ENCODE assay signal across 8 cellular contexts in genomic region chr1:220747426-220748090, GRCh38. TPM values are rescaled to one million over a fixed set of nuclear protein-coding genes. Genes with fewer than 3 reads are reported as not detected.
DNase-seq lines count a peak whose midpoint lies in the region; ATAC-seq and TF ChIP-seq lines count a peak whose summit lies in the region.

No MANE protein-coding gene starts in this region.

- peak overlapping the region; percentile 73 for H3K4me3 ChIP-seq in brain microvascular endothelial cell (ENCODE audit: low read depth, low read length)
- H3K4me3 ChIP-seq in urinary bladder (ENCODE audit: low read depth, low read length): peak overlapping the region; percentile 76

- H3K27ac ChIP-seq in brain microvascular endothelial cell (no peak overlapping the region), urinary bladder (ENCODE audit: low read depth) (no peak overlapping the region)

- TF ChIP-seq CTCF in brain microvascular endothelial cell (IDR thresholded peaks at IDR 0.05; ENCODE audit: low read depth, low read length, missing control alignments): no peak

- peak overlapping the region; percentile 52 for H3K27ac Mint-ChIP-seq in memory B cell

- 16% methylated on average over 18 of the region's 18 CpGs for WGBS in urinary bladder

- no peaks in the 10 kb centered on the region for H3K4me1 ChIP-seq in urinary bladder (ENCODE audit: insufficient read depth)

- no peaks in the 10 kb centered on the region for H3K36me3 ChIP-seq in brain microvascular endothelial cell (replicated peaks)
- no peaks in the 10 kb centered on the region for H3K36me3 ChIP-seq in urinary bladder (ENCODE audit: insufficient read depth)

- peaks cover 8% of the 10 kb centered on the region for H3K27me3 Mint-ChIP-seq in memory B cell

- no peaks in the 10 kb centered on the region for H3K9me3 Mint-ChIP-seq in memory B cell

- intact Hi-C loops in Right ventricle myocardium inferior (cut with DNase I): loop anchor here (5.0 to 10.0 kb wide), 2 partner anchors 40 to 223 kb away; partner anchors contain the start of genes MARK1 and MTARC1
- intact Hi-C loops in cardiac septum (cut with DNase I): loop anchor here (2.0 kb wide), 1 partner anchor 15 kb away; no protein-coding TSS in a partner anchor

- ATAC-seq in Right ventricle myocardium inferior: peak; percentile 21
- ATAC-seq in memory B cell (ENCODE audit: low read depth): no peak
- no peak for ATAC-seq in GM21723 (IDR thresholded peaks at IDR 0.05; ENCODE audit: unreplicated experiment)

- DNase-seq in Right ventricle myocardium inferior (ENCODE audit: missing footprints) (no peak), cardiac septum (ENCODE audit: low spot score) (no peak), brain microvascular endothelial cell (no peak), memory B cell (ENCODE audit: low spot score in 2 of 2) (no peak), NCI-H128 (lab: John Stamatoyannopoulos, UW; ENCODE audit: unreplicated experiment) (no peak), GDM1 (lab: John Stamatoyannopoulos, UW) (no peak)

- H3K36me3 Mint-ChIP-seq in memory B cell: no peaks in the 10 kb centered on the region

- peak overlapping the region; percentile 82 for H3K4me3 Mint-ChIP-seq in memory B cell

- H3K4me1 Mint-ChIP-seq in memory B cell: peaks cover 12% of the 10 kb centered on the region

- in situ Hi-C loops in brain microvascular endothelial cell (cut with HindIII; ENCODE audit: low pct_ligation_motif_present, low sequenced_read_pairs): no loop called here

- no peaks in the 10 kb centered on the region for H3K27me3 ChIP-seq in brain microvascular endothelial cell (replicated peaks)

RNA-seq across cellular contexts. Expression of gene MTARC2, which starts 0.6 kb away (rescaled TPM):
- total RNA-seq in Right ventricle myocardium inferior (27.4 TPM), cardiac septum (22.1 TPM), urinary bladder (31.0 TPM)
- polyA plus RNA-seq in urinary bladder: 18.2 TPM

RNA-seq across cellular contexts. Expression of gene MTARC1, which starts 39.2 kb away (rescaled TPM):
- total RNA-seq in Right ventricle myocardium inferior (7.9 TPM), cardiac septum (12.8 TPM), urinary bladder (12.2 TPM)
- 8.9 TPM for polyA plus RNA-seq in urinary bladder

RNA-seq across cellular contexts. Expression of gene C1orf115, which starts 57.4 kb away (rescaled TPM):
- total RNA-seq in Right ventricle myocardium inferior (22.4 TPM), cardiac septum (5.5 TPM), urinary bladder (10.0 TPM)
- polyA plus RNA-seq in urinary bladder: 9.5 TPM
